Comparison of ENCODE assay signal across 2 cellular contexts in genomic region chr16:23020084-23020483, GRCh38.
TF ChIP-seq lines count a peak whose summit lies in the region.

No MANE protein-coding gene starts in this region.

TF ChIP-seq in HepG2, 621 proteins besides CTCF, POLR2A, EP300 and RAD21:
- TF ChIP-seq RXRA (CRISPR knock-in tag; IDR thresholded peaks at IDR 0.05) (no peak), NFYC (CRISPR knock-in tag; IDR thresholded peaks at IDR 0.05) (peak; percentile 7; the same call in 1 of the 2 replicates)

TF ChIP-seq in IMR-90, 13 proteins besides CTCF, POLR2A, EP300 and RAD21:
- TF ChIP-seq USF2 (IDR thresholded peaks at IDR 0.05; ENCODE audit: low read depth, low read length) (peak; percentile 35; the same call in 1 of the 2 replicates), MAZ (IDR thresholded peaks at IDR 0.05; ENCODE audit: borderline replicate concordance, low read depth, low read length) (no peak)
